8 cellular contexts compared by ENCODE assay signal in genomic region chr22:23180893-23181762, GRCh38. TPM values are rescaled to one million over a fixed set of nuclear protein-coding genes. Genes with fewer than 3 reads are reported as not detected.
A peak's percentile ranks its signal among the peaks of the same experiment; 100 is the strongest.
DNase-seq lines count a peak whose midpoint lies in the region; ATAC-seq and TF ChIP-seq lines count a peak whose summit lies in the region.

No MANE protein-coding gene starts in this region.

- DNase-seq in H7 (peak; percentile 78), glomerular visceral epithelial cell (ENCODE audit: extremely low spot score) (peak; percentile 17), gastrocnemius medialis (no peak), NCI-H2196 treated with DMSO at 0.1 percent for 48 hours (lab: John Stamatoyannopoulos, UW; ENCODE audit: unreplicated experiment) (no peak)
- peak; percentile 73 for DNase-seq in activated CD8-positive, alpha-beta memory T cell treated with anti-CD3 and anti-CD28 coated beads, Interleukin-2, amount 50 U/mL, for 48 hours

- in situ Hi-C loops in gastrocnemius medialis (cut with MboI; ENCODE audit: low sequenced_read_pairs in 4 of 4) = loop anchor here in 2 of 4 donors (25.0 kb wide), 1 partner anchor 206 kb away; no protein-coding TSS in a partner anchor

- no peak for TF ChIP-seq POLR2A in gastrocnemius medialis (IDR thresholded peaks at IDR 0.05)

- ATAC-seq in gastrocnemius medialis (no peak), GM18858 (IDR thresholded peaks at IDR 0.05; ENCODE audit: unreplicated experiment) (no peak), GM18868 (IDR thresholded peaks at IDR 0.05; ENCODE audit: unreplicated experiment) (no peak)

- H3K27me3 ChIP-seq in H7 (ENCODE audit: control insufficient read depth, insufficient read depth, low read length) (peaks cover 10% of the 10 kb centered on the region), gastrocnemius medialis (no peaks in the 10 kb centered on the region)

- H3K4me3 ChIP-seq in H7 (ENCODE audit: insufficient read depth, low read depth, low read length) (peak overlapping the region; percentile 90), gastrocnemius medialis (peak overlapping the region; percentile 49 to 64 (median 55))

- TF ChIP-seq CTCF in 22Rv1 (IDR thresholded peaks at IDR 0.05) (no peak), gastrocnemius medialis (IDR thresholded peaks at IDR 0.05 in 4 of 5, conservative IDR thresholded peaks at IDR 0.05 in 1 of 5) (no peak)

- H3K4me1 ChIP-seq in gastrocnemius medialis = peaks cover 36 to 41% of the 10 kb centered on the region in 2 donors

- intact Hi-C loops in gastrocnemius medialis (cut with DNase I; ENCODE audit: low total_unique reads) = loop anchor here (5.0 kb wide), 1 partner anchor 56 kb away; no protein-coding TSS in a partner anchor

- H3K27ac ChIP-seq in 22Rv1 (peak overlapping the region; percentile 67), gastrocnemius medialis (no peak overlapping the region)

- H3K36me3 ChIP-seq in H7 (replicated peaks; ENCODE audit: control insufficient read depth, insufficient read depth, low read length) (peaks cover 1% of the 10 kb centered on the region; the same call in 1 of the 2 replicates), gastrocnemius medialis (no peaks in the 10 kb centered on the region)

- no peaks in the 10 kb centered on the region for H3K9me3 ChIP-seq in gastrocnemius medialis

RNA-seq across cellular contexts. Expression of gene BCR, which starts 0.8 kb away (rescaled TPM):
- 84.7 and 89.1 TPM in 2 replicates for total RNA-seq in H7 (2014; rRNA removed; shearing (Covaris generic))
- 10 to 100 TPM; 10.3 to 13.0 (median 12.4) TPM for total RNA-seq in gastrocnemius medialis

RNA-seq across cellular contexts. Expression of gene RAB36, which starts 35.9 kb away (rescaled TPM):
- total RNA-seq in H7 (2014; rRNA removed; shearing (Covaris generic)) = 0.81 and 1.7 TPM in 2 replicates
- total RNA-seq in gastrocnemius medialis = under 1 TPM in 2 of 4 donors, not detected in 2; 0.35 to 0.55 TPM

RNA-seq across cellular contexts. Expression of gene RSPH14, which starts 39.3 kb away (rescaled TPM):
- not detected in 2 replicates for total RNA-seq in H7 (2014; rRNA removed; shearing (Covaris generic))
- total RNA-seq in gastrocnemius medialis = not detected

Comparison
In these comparisons a context has a peak if more than half of its experiments do, and no peak if none do; other contexts are left out.
1. DNase-seq: peak in H7 (single experiment), activated CD8-positive, alpha-beta memory T cell treated with anti-CD3 and anti-CD28 coated beads, Interleukin-2, amount 50 U/mL, for 48 hours (single experiment) and glomerular visceral epithelial cell (single experiment); none in gastrocnemius medialis (0 of 2) and NCI-H2196 treated with DMSO at 0.1 percent for 48 hours (single experiment).